ENCODE assay signal across 9 cellular contexts in genomic region chr12:89040146-89040964, GRCh38.
A peak's percentile ranks its signal among the peaks of the same experiment; 100 is the strongest.
DNase-seq lines count a peak whose midpoint lies in the region; ATAC-seq, FAIRE-seq and TF ChIP-seq lines count a peak whose summit lies in the region.
"Had no signal": no experiment of that assay in that cellular context is flagged by ENCODE, and none has a peak within 500 bp of the region (broad histone marks: within the 10 kb centered on the region; RNA-seq: fewer than 3 reads in every experiment).

No MANE protein-coding gene starts in this region.

- peaks cover 20% of the 10 kb centered on the region for H3K9me3 Mint-ChIP-seq in activated CD8-positive, alpha-beta T cell treated with anti-CD3 and anti-CD28 coated beads, Interleukin-2, amount 10 ng/mL, durations not matched to agents 7 days and 5 days (ENCODE audit: insufficient read depth)

- H3K27me3 ChIP-seq in KMS-11 (ENCODE audit: insufficient read depth, low read depth) = no peaks in the 10 kb centered on the region
- H3K27me3 ChIP-seq in stomach = no peaks in the 10 kb centered on the region

- DNase-seq in ELR (ENCODE audit: low read depth) (peak; percentile 28), kidney (peak; percentile 66), stomach (peak; percentile 33), D721Med (ENCODE audit: insufficient read length, low spot score) (no peak), frontal cortex (ENCODE audit: low spot score in 2 of 2) (no peak)
- DNase-seq in activated CD8-positive, alpha-beta T cell treated with anti-CD3 and anti-CD28 coated beads, Interleukin-2, amount 10 ng/mL, durations not matched to agents 7 days and 5 days = peak; percentile 93

- peak; percentile 99 for ATAC-seq in GM21576 (IDR thresholded peaks at IDR 0.05; ENCODE audit: unreplicated experiment)
- ATAC-seq in activated CD8-positive, alpha-beta T cell treated with anti-CD3 and anti-CD28 coated beads, Interleukin-2, amount 10 ng/mL, durations not matched to agents 7 days and 5 days = peak; percentile 98
- ATAC-seq: HCT116 had no signal

- peak overlapping the region; percentile 73 for H3K4me2 ChIP-seq in KMS-11

- H3K27ac ChIP-seq in KMS-11 = peak overlapping the region; percentile 92
- H3K27ac ChIP-seq in kidney (ENCODE audit: low read depth in 2 of 2, low read length in 2 of 2) = no peak overlapping the region
- no peak overlapping the region for H3K27ac ChIP-seq in stomach

- peaks cover 67% of the 10 kb centered on the region for H3K4me1 Mint-ChIP-seq in activated CD8-positive, alpha-beta T cell treated with anti-CD3 and anti-CD28 coated beads, Interleukin-2, amount 10 ng/mL, durations not matched to agents 7 days and 5 days (ENCODE audit: low read depth)

- H3K4me1 ChIP-seq in KMS-11 (ENCODE audit: low read depth, poor library complexity, severe bottlenecking) (peaks cover 73% of the 10 kb centered on the region), kidney (ENCODE audit: control insufficient read depth in 1 of 2, insufficient read depth in 1 of 2, low read depth in 1 of 2, low read length in 2 of 2) (no peaks in the 10 kb centered on the region), stomach (no peaks in the 10 kb centered on the region)

- H3K79me2 ChIP-seq in KMS-11 (ENCODE audit: insufficient read depth, low read depth) = no peaks in the 10 kb centered on the region

- H3K9ac ChIP-seq in KMS-11 = peak overlapping the region; percentile 36; the same call in 1 of the 2 replicates
- no peak overlapping the region for H3K9ac ChIP-seq in kidney (ENCODE audit: low read length in 2 of 2)

- peak overlapping the region; percentile 37 for H3K4me3 Mint-ChIP-seq in activated CD8-positive, alpha-beta T cell treated with anti-CD3 and anti-CD28 coated beads, Interleukin-2, amount 10 ng/mL, durations not matched to agents 7 days and 5 days

- CTCF ChIA-PET in activated CD8-positive, alpha-beta T cell treated with anti-CD3 and anti-CD28 coated beads, Interleukin-2, amount 10 ng/mL, durations not matched to agents 7 days and 5 days (lab: Charles Lee) = interaction anchor here (0.6 to 9.0 kb wide), 9 partner anchors 11 to 487 kb away, joined by 3 to 166 read pairs (median 7); partner anchors contain the start of gene DUSP6

- TF ChIP-seq CTCF in KMS-11 (conservative IDR thresholded peaks at IDR 0.05; ENCODE audit: low read depth, low read length) (peak; percentile 36; the same call in 1 of the 2 replicates), kidney (IDR thresholded peaks at IDR 0.05; ENCODE audit: borderline replicate concordance, extremely low read depth, insufficient read depth) (no peak), stomach (IDR thresholded peaks at IDR 0.05) (no peak), D721Med (IDR thresholded peaks at IDR 0.05; ENCODE audit: insufficient read depth, missing control alignments) (no peak)

- no peaks in the 10 kb centered on the region for H3K27me3 Mint-ChIP-seq in activated CD8-positive, alpha-beta T cell treated with anti-CD3 and anti-CD28 coated beads, Interleukin-2, amount 10 ng/mL, durations not matched to agents 7 days and 5 days (ENCODE audit: low read depth)

- H3K27ac Mint-ChIP-seq in activated CD8-positive, alpha-beta T cell treated with anti-CD3 and anti-CD28 coated beads, Interleukin-2, amount 10 ng/mL, durations not matched to agents 7 days and 5 days = peak overlapping the region; percentile 91

- intact Hi-C loops in kidney (cut with DNase I) (loop anchor here (10.0 kb wide), 1 partner anchor 304 kb away; no protein-coding TSS in a partner anchor), stomach (cut with DNase I; ENCODE audit: low total_unique reads) (no loop called here)

- H3K4me3 ChIP-seq in KMS-11 (IDR thresholded peaks at IDR 0.05; ENCODE audit: insufficient read depth, low read depth, low read length) (no peak overlapping the region), kidney (ENCODE audit: low read length in 2 of 2) (no peak overlapping the region), stomach (no peak overlapping the region)

- peaks cover 66% of the 10 kb centered on the region for H3K36me3 Mint-ChIP-seq in activated CD8-positive, alpha-beta T cell treated with anti-CD3 and anti-CD28 coated beads, Interleukin-2, amount 10 ng/mL, durations not matched to agents 7 days and 5 days (ENCODE audit: low read depth)

- H4K20me1 ChIP-seq in KMS-11 (ENCODE audit: insufficient read depth) = no peaks in the 10 kb centered on the region

- TF ChIP-seq EP300 in stomach (IDR thresholded peaks at IDR 0.05) = no peak

- 70 to 83% (median 76%) methylated on average over 10 of the region's 10 CpGs for WGBS in stomach, 5 donors

- FAIRE-seq in kidney (lab: Jason Lieb, UNC) = no peak
- FAIRE-seq in D721Med (lab: Jason Lieb, UNC) = no peak
- no peak for FAIRE-seq in frontal cortex (lab: Jason Lieb, UNC)

- POLR2A ChIA-PET in activated CD8-positive, alpha-beta T cell treated with anti-CD3 and anti-CD28 coated beads, Interleukin-2, amount 10 ng/mL, durations not matched to agents 7 days and 5 days (lab: Charles Lee) = interaction anchor here (0.7 to 5.6 kb wide), 7 partner anchors 20 to 486 kb away, joined by 3 to 51 read pairs (median 9); partner anchors contain the start of genes DUSP6, GALNT4 and POC1B

- no peaks in the 10 kb centered on the region for H3K9me3 ChIP-seq in kidney (ENCODE audit: control insufficient read depth in 1 of 2, low read length in 2 of 2)
- no peaks in the 10 kb centered on the region for H3K9me3 ChIP-seq in stomach

- no peak for TF ChIP-seq POLR2A in stomach (IDR thresholded peaks at IDR 0.05)

- H3K36me3 ChIP-seq in KMS-11 (ENCODE audit: insufficient read depth) (no peaks in the 10 kb centered on the region), kidney (ENCODE audit: control insufficient read depth in 1 of 2, insufficient read depth in 2 of 2, low read length in 2 of 2) (no peaks in the 10 kb centered on the region), stomach (no peaks in the 10 kb centered on the region)

- peak overlapping the region; percentile 46; the same call in 1 of the 2 replicates for H2AFZ ChIP-seq in KMS-11 (ENCODE audit: low read depth)

Comparison
In these comparisons a context has a peak if more than half of its experiments do, and no peak if none do; other contexts are left out.
1. DNase-seq: peak in ELR (single experiment), activated CD8-positive, alpha-beta T cell treated with anti-CD3 and anti-CD28 coated beads, Interleukin-2, amount 10 ng/mL, durations not matched to agents 7 days and 5 days (single experiment), kidney (single experiment) and stomach (single experiment); none in D721Med (single experiment) and frontal cortex (0 of 2).